1 cellular context compared by ENCODE assay signal in the genomic region with DNA sequence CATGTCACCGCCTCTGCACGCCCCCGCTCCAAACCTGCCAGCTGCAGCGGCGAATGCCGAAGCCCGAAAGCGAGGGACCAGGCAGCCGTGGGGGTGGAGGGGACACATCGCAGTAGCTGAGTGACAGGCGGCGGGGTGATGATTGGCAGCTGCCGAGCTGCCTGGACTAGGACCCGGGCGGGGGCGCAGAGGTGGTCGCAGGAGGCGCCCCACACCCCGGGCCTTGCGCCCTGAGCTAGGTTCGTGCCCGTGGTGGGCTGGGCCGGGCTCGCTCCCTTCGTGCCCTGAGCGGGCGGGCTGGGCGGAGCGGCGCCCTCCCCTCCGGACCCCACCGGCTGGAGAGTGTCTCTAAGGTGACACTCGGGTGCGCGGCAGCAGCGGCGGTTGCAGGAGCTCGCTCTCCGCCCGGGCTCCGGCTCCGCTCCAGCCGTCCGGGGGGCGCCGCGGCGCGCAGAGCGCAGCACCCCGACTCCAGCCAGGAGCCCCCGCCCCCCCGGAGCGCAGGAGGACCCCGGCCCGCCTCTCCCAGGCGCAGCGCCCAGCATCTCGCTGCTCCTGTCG.
TF ChIP-seq lines count a peak whose summit lies in the region.

No MANE protein-coding gene starts in this region.

TF ChIP-seq in HepG2, 621 proteins besides CTCF, POLR2A, EP300 and RAD21:
- 0 out of 2 replicates have a peak, but pooled peaks have one; percentile 63 for TF ChIP-seq EZH2 (conservative IDR thresholded peaks at IDR 0.05; ENCODE audit: low read depth, low read length)
- 0 out of 2 replicates have a peak, but pooled peaks have one; percentile 8 for TF ChIP-seq TMF1 (CRISPR knock-in tag; IDR thresholded peaks at IDR 0.05; ENCODE audit: low read depth)
- no peak for TF ChIP-seq MXI1 (IDR thresholded peaks at IDR 0.05; ENCODE audit: borderline replicate concordance, low read depth, low read length)
- TF ChIP-seq ZNF556 (CRISPR knock-in tag; IDR thresholded peaks at IDR 0.05; ENCODE audit: borderline replicate concordance) = 0 out of 2 replicates have a peak, but pooled peaks have one; percentile 22
- TF ChIP-seq, protein P1, sequence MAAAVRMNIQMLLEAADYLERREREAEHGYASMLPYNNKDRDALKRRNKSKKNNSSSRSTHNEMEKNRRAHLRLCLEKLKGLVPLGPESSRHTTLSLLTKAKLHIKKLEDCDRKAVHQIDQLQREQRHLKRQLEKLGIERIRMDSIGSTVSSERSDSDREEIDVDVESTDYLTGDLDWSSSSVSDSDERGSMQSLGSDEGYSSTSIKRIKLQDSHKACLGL (CRISPR knock-in tag; IDR thresholded peaks at IDR 0.05) = 0 out of 2 replicates have a peak, but pooled peaks have one; percentile 31
- no peak for TF ChIP-seq CBX2 (IDR thresholded peaks at IDR 0.05; ENCODE audit: low read depth, low read length)
- no peak for TF ChIP-seq CBX2 (CRISPR knock-in tag; IDR thresholded peaks at IDR 0.05; ENCODE audit: low read depth)
- TF ChIP-seq ZNF777 (CRISPR knock-in tag; IDR thresholded peaks at IDR 0.05) = peak; percentile 79
- no peak for TF ChIP-seq HHEX (CRISPR knock-in tag; IDR thresholded peaks at IDR 0.05)
- TF ChIP-seq CCDC6 (CRISPR knock-in tag; IDR thresholded peaks at IDR 0.05) = peak; percentile 29; the same call in 1 of the 2 replicates
- TF ChIP-seq, protein P2, sequence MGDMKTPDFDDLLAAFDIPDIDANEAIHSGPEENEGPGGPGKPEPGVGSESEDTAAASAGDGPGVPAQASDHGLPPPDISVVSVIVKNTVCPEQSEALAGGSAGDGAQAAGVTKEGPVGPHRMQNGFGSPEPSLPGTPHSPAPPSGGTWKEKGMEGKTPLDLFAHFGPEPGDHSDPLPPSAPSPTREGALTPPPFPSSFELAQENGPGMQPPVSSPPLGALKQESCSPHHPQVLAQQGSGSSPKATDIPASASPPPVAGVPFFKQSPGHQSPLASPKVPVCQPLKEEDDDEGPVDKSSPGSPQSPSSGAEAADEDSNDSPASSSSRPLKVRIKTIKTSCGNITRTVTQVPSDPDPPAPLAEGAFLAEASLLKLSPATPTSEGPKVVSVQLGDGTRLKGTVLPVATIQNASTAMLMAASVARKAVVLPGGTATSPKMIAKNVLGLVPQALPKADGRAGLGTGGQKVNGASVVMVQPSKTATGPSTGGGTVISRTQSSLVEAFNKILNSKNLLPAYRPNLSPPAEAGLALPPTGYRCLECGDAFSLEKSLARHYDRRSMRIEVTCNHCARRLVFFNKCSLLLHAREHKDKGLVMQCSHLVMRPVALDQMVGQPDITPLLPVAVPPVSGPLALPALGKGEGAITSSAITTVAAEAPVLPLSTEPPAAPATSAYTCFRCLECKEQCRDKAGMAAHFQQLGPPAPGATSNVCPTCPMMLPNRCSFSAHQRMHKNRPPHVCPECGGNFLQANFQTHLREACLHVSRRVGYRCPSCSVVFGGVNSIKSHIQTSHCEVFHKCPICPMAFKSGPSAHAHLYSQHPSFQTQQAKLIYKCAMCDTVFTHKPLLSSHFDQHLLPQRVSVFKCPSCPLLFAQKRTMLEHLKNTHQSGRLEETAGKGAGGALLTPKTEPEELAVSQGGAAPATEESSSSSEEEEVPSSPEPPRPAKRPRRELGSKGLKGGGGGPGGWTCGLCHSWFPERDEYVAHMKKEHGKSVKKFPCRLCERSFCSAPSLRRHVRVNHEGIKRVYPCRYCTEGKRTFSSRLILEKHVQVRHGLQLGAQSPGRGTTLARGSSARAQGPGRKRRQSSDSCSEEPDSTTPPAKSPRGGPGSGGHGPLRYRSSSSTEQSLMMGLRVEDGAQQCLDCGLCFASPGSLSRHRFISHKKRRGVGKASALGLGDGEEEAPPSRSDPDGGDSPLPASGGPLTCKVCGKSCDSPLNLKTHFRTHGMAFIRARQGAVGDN (CRISPR knock-in tag; IDR thresholded peaks at IDR 0.05) = peak; percentile 8; the same call in 1 of the 2 replicates
- TF ChIP-seq, protein P3, sequence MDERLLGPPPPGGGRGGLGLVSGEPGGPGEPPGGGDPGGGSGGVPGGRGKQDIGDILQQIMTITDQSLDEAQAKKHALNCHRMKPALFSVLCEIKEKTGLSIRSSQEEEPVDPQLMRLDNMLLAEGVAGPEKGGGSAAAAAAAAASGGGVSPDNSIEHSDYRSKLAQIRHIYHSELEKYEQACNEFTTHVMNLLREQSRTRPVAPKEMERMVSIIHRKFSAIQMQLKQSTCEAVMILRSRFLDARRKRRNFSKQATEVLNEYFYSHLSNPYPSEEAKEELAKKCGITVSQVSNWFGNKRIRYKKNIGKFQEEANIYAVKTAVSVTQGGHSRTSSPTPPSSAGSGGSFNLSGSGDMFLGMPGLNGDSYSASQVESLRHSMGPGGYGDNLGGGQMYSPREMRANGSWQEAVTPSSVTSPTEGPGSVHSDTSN (CRISPR knock-in tag; IDR thresholded peaks at IDR 0.05) = 0 out of 2 replicates have a peak, but pooled peaks have one; percentile 34
- TF ChIP-seq, protein P4, sequence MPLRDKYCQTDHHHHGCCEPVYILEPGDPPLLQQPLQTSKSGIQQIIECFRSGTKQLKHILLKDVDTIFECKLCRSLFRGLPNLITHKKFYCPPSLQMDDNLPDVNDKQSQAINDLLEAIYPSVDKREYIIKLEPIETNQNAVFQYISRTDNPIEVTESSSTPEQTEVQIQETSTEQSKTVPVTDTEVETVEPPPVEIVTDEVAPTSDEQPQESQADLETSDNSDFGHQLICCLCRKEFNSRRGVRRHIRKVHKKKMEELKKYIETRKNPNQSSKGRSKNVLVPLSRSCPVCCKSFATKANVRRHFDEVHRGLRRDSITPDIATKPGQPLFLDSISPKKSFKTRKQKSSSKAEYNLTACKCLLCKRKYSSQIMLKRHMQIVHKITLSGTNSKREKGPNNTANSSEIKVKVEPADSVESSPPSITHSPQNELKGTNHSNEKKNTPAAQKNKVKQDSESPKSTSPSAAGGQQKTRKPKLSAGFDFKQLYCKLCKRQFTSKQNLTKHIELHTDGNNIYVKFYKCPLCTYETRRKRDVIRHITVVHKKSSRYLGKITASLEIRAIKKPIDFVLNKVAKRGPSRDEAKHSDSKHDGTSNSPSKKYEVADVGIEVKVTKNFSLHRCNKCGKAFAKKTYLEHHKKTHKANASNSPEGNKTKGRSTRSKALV (CRISPR knock-in tag; IDR thresholded peaks at IDR 0.05) = 0 out of 2 replicates have a peak, but pooled peaks have one; percentile 36
- no peak for TF ChIP-seq NONO (IDR thresholded peaks at IDR 0.05)
- TF ChIP-seq NONO (CRISPR knock-in tag; conservative IDR thresholded peaks at IDR 0.05) = 0 out of 2 replicates have a peak, but pooled peaks have one; percentile 22
